Comparison of ENCODE assay signal across 8 cellular contexts in the genomic region with DNA sequence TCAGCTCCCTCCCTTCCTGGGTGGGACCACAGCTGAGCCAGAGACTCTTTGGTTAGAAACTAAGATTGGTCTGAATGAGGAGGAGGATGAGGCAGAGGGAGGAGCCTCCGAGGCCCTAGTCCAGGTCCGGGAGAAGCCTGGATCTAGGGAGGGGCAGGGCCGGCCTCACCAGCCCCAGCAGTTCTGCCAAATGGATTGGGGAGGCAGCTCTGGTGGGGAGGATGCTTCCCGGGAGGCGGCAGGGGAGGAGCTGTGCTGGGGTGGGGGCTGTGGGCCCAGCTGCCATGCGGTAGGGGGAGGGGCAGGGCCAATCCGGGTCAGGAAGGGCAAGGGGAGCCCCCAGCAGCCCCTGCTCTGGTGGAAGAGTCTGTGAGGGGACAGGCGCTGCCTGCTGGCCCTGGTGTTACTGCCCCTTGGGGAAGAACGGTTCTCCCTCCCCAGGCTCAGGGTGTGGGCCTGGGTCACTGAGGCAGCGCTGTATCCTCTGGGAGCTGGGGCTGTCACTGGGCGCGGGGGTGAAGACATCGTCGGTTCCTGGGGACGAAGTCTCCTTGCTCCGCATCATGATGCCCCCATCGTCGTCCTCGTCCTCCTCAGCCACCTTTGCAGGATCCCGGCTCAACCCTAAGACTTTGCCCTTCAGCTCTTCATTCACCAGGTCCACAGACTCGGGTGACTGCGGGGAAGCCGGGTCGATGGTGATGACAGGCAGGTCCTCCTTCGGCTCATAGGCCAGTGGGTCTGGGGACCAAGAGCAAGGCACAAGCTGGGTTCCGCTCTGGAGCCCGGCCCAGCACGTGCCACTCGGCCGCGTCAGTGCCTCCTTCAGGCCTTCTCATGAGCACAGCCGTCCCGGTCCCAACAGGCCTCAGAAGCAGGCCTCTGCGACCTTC. TPM values are rescaled to one million over a fixed set of nuclear protein-coding genes. Genes with fewer than 3 reads are reported as not detected.
DNase-seq lines count a peak whose midpoint lies in the region; FAIRE-seq and TF ChIP-seq lines count a peak whose summit lies in the region.
"Had no signal": no experiment of that assay in that cellular context is flagged by ENCODE, and none has a peak within 500 bp of the region (broad histone marks: within the 10 kb centered on the region; RNA-seq: fewer than 3 reads in every experiment).

No MANE protein-coding gene starts in this region.

- no peak for TF ChIP-seq CTCF in kidney (IDR thresholded peaks at IDR 0.05; ENCODE audit: borderline replicate concordance, extremely low read depth, insufficient read depth)

- H3K36me3 ChIP-seq in KOPT-K1 (ENCODE audit: insufficient read depth, low read length) (peaks cover 13% of the 10 kb centered on the region; the same call in 1 of the 2 replicates), kidney (ENCODE audit: control insufficient read depth in 1 of 2, insufficient read depth in 2 of 2, low read length in 2 of 2) (no peaks in the 10 kb centered on the region)

- peaks cover 0 to 3% of the 10 kb centered on the region in 2 donors for H3K4me1 ChIP-seq in kidney (ENCODE audit: control insufficient read depth in 1 of 2, insufficient read depth in 1 of 2, low read depth in 1 of 2, low read length in 2 of 2)

- no peak overlapping the region for H3K9ac ChIP-seq in kidney (ENCODE audit: low read length in 2 of 2)

- intact Hi-C loops in kidney (cut with DNase I), result loop anchor here (5.0 kb wide), 1 partner anchor 182 kb away; no protein-coding TSS in a partner anchor

- H3K4me3 ChIP-seq in kidney (ENCODE audit: low read length in 2 of 2), result no peak overlapping the region

- peak; percentile 76 for DNase-seq in amniotic epithelial cell (ENCODE audit: low read depth)
- DNase-seq in kidney, result peak; percentile 87
- DNase-seq in UCSD-AML1 (lab: John Stamatoyannopoulos, UW; ENCODE audit: unreplicated experiment), result no peak
- DNase-seq in stimulated activated CD4-positive, alpha-beta T cell treated with anti-CD3 and anti-CD28 coated beads, Interleukin-12 subunit alpha, Interleukin-12 subunit beta, amount 100 ng/mL, for 4 hours, result no peak
- no peak for DNase-seq in stimulated activated CD4-positive, alpha-beta T cell treated with anti-CD3 and anti-CD28 coated beads, Interleukin-15, amount 100 ng/mL, for 24 hours
- DNase-seq: activated T-cell treated with anti-CD3 and anti-CD28 coated beads, Interleukin-2, amount 50 U/mL, for 4 hours had no signal

- FAIRE-seq in kidney (lab: Jason Lieb, UNC), result no peak

- H3K9me3 ChIP-seq in KOPT-K1 (ENCODE audit: insufficient read depth, low read length, poor library complexity, severe bottlenecking) (no peaks in the 10 kb centered on the region), kidney (ENCODE audit: control insufficient read depth in 1 of 2, low read length in 2 of 2) (no peaks in the 10 kb centered on the region)

- H3K27ac ChIP-seq in KOPT-K1 (ENCODE audit: low read depth, low read length, poor library complexity, severe bottlenecking), result peak overlapping the region; percentile 54
- peak overlapping the region in 1 of 2 donors; percentile 57 for H3K27ac ChIP-seq in kidney (ENCODE audit: low read depth in 2 of 2, low read length in 2 of 2)
- H3K27ac ChIP-seq in temporal lobe (ENCODE audit: low read depth, low read length), result peak overlapping the region; percentile 52

RNA-seq across cellular contexts. Expression of a gene that starts 54.8 kb away (rescaled TPM):
- total RNA-seq in kidney (29.8 TPM), temporal lobe (2.5 TPM)
- 19.3 TPM for polyA plus RNA-seq in kidney (ENCODE audit: insufficient read depth, low read depth, low replicate concordance)

Comparison
In these comparisons a context has a peak if more than half of its experiments do, and no peak if none do; other contexts are left out.
1. DNase-seq: peak in amniotic epithelial cell (single experiment) and kidney (single experiment); none in UCSD-AML1 (single experiment), stimulated activated CD4-positive, alpha-beta T cell treated with anti-CD3 and anti-CD28 coated beads, Interleukin-12 subunit alpha, Interleukin-12 subunit beta, amount 100 ng/mL, for 4 hours (single experiment) and stimulated activated CD4-positive, alpha-beta T cell treated with anti-CD3 and anti-CD28 coated beads, Interleukin-15, amount 100 ng/mL, for 24 hours (single experiment).